7 cellular contexts compared by ENCODE assay signal in the genomic region with DNA sequence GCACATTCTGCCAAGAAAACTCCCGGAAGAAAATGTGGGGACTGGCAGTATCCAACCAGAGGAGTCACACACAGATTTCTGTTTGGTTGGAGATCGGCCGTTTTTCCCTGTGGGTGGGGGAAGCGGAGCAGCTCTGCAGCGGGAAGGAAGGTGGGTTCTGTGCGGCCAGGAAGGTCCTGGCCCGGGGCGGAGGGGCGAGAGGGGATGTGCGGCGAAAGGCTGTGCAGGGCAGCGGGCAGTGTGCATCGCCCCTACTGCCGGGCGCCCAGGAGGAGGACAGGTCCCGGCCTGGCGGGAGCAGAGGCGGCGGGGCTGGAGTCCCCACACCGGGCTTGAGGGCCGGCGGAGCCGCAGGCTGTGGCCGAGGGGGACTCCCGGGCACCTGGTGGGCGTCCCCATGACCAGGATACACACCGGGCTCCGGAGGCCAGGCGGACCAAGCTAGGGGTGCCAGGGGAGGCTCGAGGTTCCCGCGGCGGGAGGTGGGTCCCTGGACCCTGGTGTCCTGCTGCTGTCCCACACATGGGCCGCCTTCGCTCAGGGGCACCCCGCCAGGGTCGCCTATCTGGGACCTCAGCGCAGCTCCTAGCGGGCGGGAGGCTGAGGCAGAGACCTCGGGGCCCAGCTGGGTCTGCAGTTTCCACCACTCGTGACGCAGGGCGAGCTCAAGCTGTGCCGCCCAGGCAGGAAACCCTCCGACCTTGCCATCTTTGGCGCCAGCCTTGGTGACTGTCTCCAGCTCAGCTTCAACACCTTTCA. TPM values are rescaled to one million over a fixed set of nuclear protein-coding genes. Genes with fewer than 3 reads are reported as not detected.
"Had no signal": no experiment of that assay in that cellular context is flagged by ENCODE, and none has a peak within 500 bp of the region (broad histone marks: within the 10 kb centered on the region; RNA-seq: fewer than 3 reads in every experiment).

No MANE protein-coding gene starts in this region.

RNA-seq across cellular contexts. Expression of a gene that starts 54.0 kb away (rescaled TPM):
- total RNA-seq: LHCN-M2, MCF 10A, NCI-H460, Peyer's patch, Right ventricle myocardium superior, SJCRH30, SK-MEL-5 had no signal
